ENCODE assay signal across 11 cellular contexts in the genomic region with DNA sequence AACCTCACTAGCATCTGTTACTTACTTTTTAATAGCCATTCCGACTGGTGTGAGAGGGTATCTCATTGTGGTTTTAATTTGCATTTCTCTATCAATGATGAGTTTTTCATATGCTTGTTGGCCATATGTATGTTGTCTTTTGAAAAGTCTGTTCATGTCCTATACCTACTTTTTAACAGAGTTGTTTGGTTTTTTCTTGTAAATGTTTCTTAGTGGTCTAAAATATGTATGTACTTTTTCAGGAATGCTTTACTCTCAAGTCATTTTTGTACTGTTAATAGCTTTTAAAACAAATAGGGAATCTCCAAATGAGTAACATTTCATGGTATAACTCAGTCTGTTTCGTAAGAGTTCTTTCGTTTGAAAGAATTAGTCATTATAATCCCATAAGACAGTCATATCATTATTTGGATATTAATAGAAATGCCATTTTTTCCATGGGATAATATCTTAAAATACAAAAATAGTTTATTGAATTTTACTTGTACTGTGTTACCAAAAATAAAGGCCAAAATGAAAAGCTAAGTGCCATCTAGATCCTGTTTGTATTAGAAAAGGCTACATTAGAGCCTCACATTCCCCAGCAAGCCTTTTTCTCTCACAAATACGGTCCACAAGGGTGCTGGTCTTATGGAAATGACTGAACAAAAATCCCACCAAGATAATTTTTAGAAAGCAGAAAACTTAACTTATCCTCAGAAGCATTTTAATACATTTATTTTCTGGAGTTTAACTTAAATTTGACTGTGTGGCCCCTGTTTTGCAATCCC.
A peak's percentile ranks its signal among the peaks of the same experiment; 100 is the strongest.
DNase-seq lines count a peak whose midpoint lies in the region; ATAC-seq, FAIRE-seq and TF ChIP-seq lines count a peak whose summit lies in the region.
"Had no signal": no experiment of that assay in that cellular context is flagged by ENCODE, and none has a peak within 500 bp of the region (broad histone marks: within the 10 kb centered on the region; RNA-seq: fewer than 3 reads in every experiment).

No MANE protein-coding gene starts in this region.

- RAD21 ChIA-PET in GM12878 (lab: Charles Lee; ENCODE audit: unreplicated experiment): interaction anchor here (0.6 kb wide), 2 partner anchors 14 to 165 kb away, joined by 3 read pairs; no protein-coding TSS in a partner anchor

- H3K9me2 ChIP-seq in GM23338 (ENCODE audit: insufficient read depth): no peaks in the 10 kb centered on the region; the same call in 1 of the 2 replicates

- H3K36me3 ChIP-seq in GM12878 (ENCODE audit: control insufficient read depth in 2 of 2, insufficient read depth in 2 of 2, low read length in 1 of 2): no peaks in the 10 kb centered on the region
- H3K36me3 ChIP-seq in GM23338 (ENCODE audit: insufficient read depth): no peaks in the 10 kb centered on the region
- H3K36me3 ChIP-seq: left lung, SJSA1 had no signal

- no TSS peak for BruUV-seq in GM12878 (replicated peaks; lab: Mats Ljungman, UMichigan)

- intact Hi-C loops in GM12878 (cut with micrococcal nuclease; ENCODE audit: unreplicated experiment): loop anchor here (10.0 kb wide), 2 partner anchors 57 to 237 kb away; no protein-coding TSS in a partner anchor

- ATAC-seq in GM19455 (IDR thresholded peaks at IDR 0.05; ENCODE audit: unreplicated experiment) (peak; percentile 82), HG03025 (IDR thresholded peaks at IDR 0.05; ENCODE audit: low FRiP score, unreplicated experiment) (peak; percentile 61), GM12878 (peak; percentile 85), GM23338 (no peak)
- ATAC-seq: left lung had no signal

- TF ChIP-seq POLR2A in GM12878 (IDR thresholded peaks at IDR 0.05; ENCODE audit: low read depth, low read length): no peak

- H3K79me2 ChIP-seq in GM12878 (ENCODE audit: control insufficient read depth, insufficient read depth, low read length) (no peaks in the 10 kb centered on the region), GM23338 (replicated peaks; ENCODE audit: insufficient read depth) (no peaks in the 10 kb centered on the region)

- no peaks in the 10 kb centered on the region for H3K4me1 Mint-ChIP-seq in GM23338

- no peak overlapping the region for H3K4me3 ChIP-seq in GM12878
- H3K4me3 ChIP-seq in GM23338: no peak overlapping the region
- H3K4me3 ChIP-seq: left lung, SJSA1 had no signal

- CTCF ChIA-PET in GM12878 (lab: Yijun Ruan, JAX): interaction anchor here (0.7 to 1.1 kb wide), 2 partner anchors 14 to 62 kb away, joined by 3 to 4 read pairs; no protein-coding TSS in a partner anchor

- no peak overlapping the region for H2AFZ ChIP-seq in GM12878 (ENCODE audit: control insufficient read depth, low read depth, low read length)
- no peak overlapping the region for H2AFZ ChIP-seq in GM23338

- H4K20me1 ChIP-seq in GM12878 (ENCODE audit: control insufficient read depth, insufficient read depth) (no peaks in the 10 kb centered on the region), GM23338 (replicated peaks; ENCODE audit: insufficient read depth) (no peaks in the 10 kb centered on the region)

- no peak overlapping the region for H3K4me3 Mint-ChIP-seq in GM23338

- TF ChIP-seq CTCF in GM12878 (IDR thresholded peaks at IDR 0.05 in 2 of 3, conservative IDR thresholded peaks at IDR 0.05 in 1 of 3; ENCODE audit: control insufficient read depth in 2 of 3, extremely low read depth in 1 of 3, insufficient read depth in 1 of 3, low read depth in 3 of 3, low read length in 3 of 3) (no peak), GM23338 (conservative IDR thresholded peaks at IDR 0.05; ENCODE audit: low read depth in 2 of 2) (no peak)

- no peaks in the 10 kb centered on the region for H3K36me3 Mint-ChIP-seq in GM23338 (ENCODE audit: low read depth)

- H3K9me3 ChIP-seq in GM12878 (replicated peaks; ENCODE audit: control insufficient read depth, insufficient read depth, low read length): no peaks in the 10 kb centered on the region; the same call in 1 of the 3 replicates
- H3K9me3 ChIP-seq: left lung, SJSA1 had no signal

- POLR2A ChIA-PET in GM12878 (lab: Charles Lee): interaction anchor here (0.6 kb wide), 1 partner anchor 35 kb away, joined by 8 read pairs; no protein-coding TSS in a partner anchor

- H3K27ac Mint-ChIP-seq in GM23338: no peak overlapping the region

- WGBS in GM12878 (ENCODE audit: insufficient coverage, insufficient replicate concordance, low lambda C conversion rate, missing lambda C conversion rate): 0% methylated on average over 4 of the region's 4 CpGs

- H3K4me2 ChIP-seq in GM12878 (ENCODE audit: control insufficient read depth, insufficient read depth) (peak overlapping the region; percentile 48), GM23338 (no peak overlapping the region)

- SMC1A ChIA-PET in GM12878 (lab: Charles Lee; ENCODE audit: uncharacterized antibody, unreplicated experiment): interaction anchor here (1.0 to 1.8 kb wide), 4 partner anchors 8 to 434 kb away, joined by 3 to 7 read pairs (median 4); no protein-coding TSS in a partner anchor

- FAIRE-seq in GM12878 (lab: Jason Lieb, UNC): peak; percentile 38

- peaks cover 1% of the 10 kb centered on the region for H3K27me3 Mint-ChIP-seq in GM23338 (ENCODE audit: insufficient read depth, low read depth, poor library complexity)

- DNase-seq in AG20443 (ENCODE audit: low spot score) (peak; percentile 8), GM12878 (ENCODE audit: low read depth, low spot score) (peak; percentile 34), GDM1 (lab: John Stamatoyannopoulos, UW) (no peak), GM23338 (ENCODE audit: low spot score) (no peak), activated gamma-delta T cell (lab: John Stamatoyannopoulos, UW) (no peak), HT-29 (ENCODE audit: low spot score) (no peak)
- DNase-seq: left lung, NCI-H1048 had no signal

- no peaks in the 10 kb centered on the region for H3F3A ChIP-seq in GM23338 (replicated peaks; ENCODE audit: low read depth)

- H3K27ac ChIP-seq in GM12878 (ENCODE audit: control insufficient read depth, insufficient read depth) (peak overlapping the region; percentile 48; the same call in 1 of the 2 replicates), GM23338 (ENCODE audit: low read depth) (no peak overlapping the region)
- H3K27ac ChIP-seq: left lung, SJSA1 had no signal

- H3K4me1 ChIP-seq in GM12878 (ENCODE audit: control insufficient read depth, insufficient read depth, low read length): peaks cover 7% of the 10 kb centered on the region
- no peaks in the 10 kb centered on the region for H3K4me1 ChIP-seq in GM23338 (ENCODE audit: insufficient read depth)
- H3K4me1 ChIP-seq: left lung, SJSA1 had no signal

- TF ChIP-seq RAD21 in GM12878 (IDR thresholded peaks at IDR 0.05; ENCODE audit: insufficient read depth, low read depth, low read length): 0 out of 2 replicates have a peak, but pooled peaks have one; percentile 10

- H3K9me3 Mint-ChIP-seq in GM23338: no peaks in the 10 kb centered on the region

- in situ Hi-C loops in GM12878 (cut with MboI): no loop called here

- H3K9ac ChIP-seq in GM12878 (ENCODE audit: control insufficient read depth, insufficient read depth, low read length): no peak overlapping the region

- H3K27me3 ChIP-seq in GM12878 (replicated peaks in 1 of 2; ENCODE audit: control insufficient read depth in 2 of 2, insufficient read depth in 2 of 2, low read length in 1 of 2) (no peaks in the 10 kb centered on the region), GM23338 (ENCODE audit: insufficient read depth) (no peaks in the 10 kb centered on the region)
- H3K27me3 ChIP-seq: left lung, SJSA1 had no signal

- peak; percentile 93 to 99 for TF ChIP-seq EP300 in GM12878 (IDR thresholded peaks at IDR 0.05; ENCODE audit: borderline replicate concordance in 1 of 2, control insufficient read depth in 1 of 2, low read depth in 2 of 2, low read length in 2 of 2)

TF ChIP-seq in GM12878, 131 proteins besides CTCF, POLR2A, EP300 and RAD21 (continues in another document):
- TF ChIP-seq TCF12 (IDR thresholded peaks at IDR 0.05; ENCODE audit: low read depth, low read length) (no peak), ESRRA (IDR thresholded peaks at IDR 0.05; ENCODE audit: low read length) (no peak), PAX8 (IDR thresholded peaks at IDR 0.05) (no peak), CREB1 (IDR thresholded peaks at IDR 0.05; ENCODE audit: low read depth) (peak; percentile 73; the same call in 1 of the 2 replicates)
- TF ChIP-seq, protein P1, sequence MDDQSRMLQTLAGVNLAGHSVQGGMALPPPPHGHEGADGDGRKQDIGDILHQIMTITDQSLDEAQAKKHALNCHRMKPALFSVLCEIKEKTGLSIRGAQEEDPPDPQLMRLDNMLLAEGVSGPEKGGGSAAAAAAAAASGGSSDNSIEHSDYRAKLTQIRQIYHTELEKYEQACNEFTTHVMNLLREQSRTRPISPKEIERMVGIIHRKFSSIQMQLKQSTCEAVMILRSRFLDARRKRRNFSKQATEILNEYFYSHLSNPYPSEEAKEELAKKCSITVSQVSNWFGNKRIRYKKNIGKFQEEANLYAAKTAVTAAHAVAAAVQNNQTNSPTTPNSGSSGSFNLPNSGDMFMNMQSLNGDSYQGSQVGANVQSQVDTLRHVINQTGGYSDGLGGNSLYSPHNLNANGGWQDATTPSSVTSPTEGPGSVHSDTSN (IDR thresholded peaks at IDR 0.05; ENCODE audit: insufficient replicate concordance, low read depth, low read length): no peak

TF ChIP-seq in GM23338, 12 proteins besides CTCF, POLR2A, EP300 and RAD21 (continues in another document):
- TF ChIP-seq EZH2phosphoT487 (IDR thresholded peaks at IDR 0.05; ENCODE audit: unreplicated experiment): no peak
- TF ChIP-seq, protein P2, sequence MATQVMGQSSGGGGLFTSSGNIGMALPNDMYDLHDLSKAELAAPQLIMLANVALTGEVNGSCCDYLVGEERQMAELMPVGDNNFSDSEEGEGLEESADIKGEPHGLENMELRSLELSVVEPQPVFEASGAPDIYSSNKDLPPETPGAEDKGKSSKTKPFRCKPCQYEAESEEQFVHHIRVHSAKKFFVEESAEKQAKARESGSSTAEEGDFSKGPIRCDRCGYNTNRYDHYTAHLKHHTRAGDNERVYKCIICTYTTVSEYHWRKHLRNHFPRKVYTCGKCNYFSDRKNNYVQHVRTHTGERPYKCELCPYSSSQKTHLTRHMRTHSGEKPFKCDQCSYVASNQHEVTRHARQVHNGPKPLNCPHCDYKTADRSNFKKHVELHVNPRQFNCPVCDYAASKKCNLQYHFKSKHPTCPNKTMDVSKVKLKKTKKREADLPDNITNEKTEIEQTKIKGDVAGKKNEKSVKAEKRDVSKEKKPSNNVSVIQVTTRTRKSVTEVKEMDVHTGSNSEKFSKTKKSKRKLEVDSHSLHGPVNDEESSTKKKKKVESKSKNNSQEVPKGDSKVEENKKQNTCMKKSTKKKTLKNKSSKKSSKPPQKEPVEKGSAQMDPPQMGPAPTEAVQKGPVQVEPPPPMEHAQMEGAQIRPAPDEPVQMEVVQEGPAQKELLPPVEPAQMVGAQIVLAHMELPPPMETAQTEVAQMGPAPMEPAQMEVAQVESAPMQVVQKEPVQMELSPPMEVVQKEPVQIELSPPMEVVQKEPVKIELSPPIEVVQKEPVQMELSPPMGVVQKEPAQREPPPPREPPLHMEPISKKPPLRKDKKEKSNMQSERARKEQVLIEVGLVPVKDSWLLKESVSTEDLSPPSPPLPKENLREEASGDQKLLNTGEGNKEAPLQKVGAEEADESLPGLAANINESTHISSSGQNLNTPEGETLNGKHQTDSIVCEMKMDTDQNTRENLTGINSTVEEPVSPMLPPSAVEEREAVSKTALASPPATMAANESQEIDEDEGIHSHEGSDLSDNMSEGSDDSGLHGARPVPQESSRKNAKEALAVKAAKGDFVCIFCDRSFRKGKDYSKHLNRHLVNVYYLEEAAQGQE (IDR thresholded peaks at IDR 0.05; ENCODE audit: unreplicated experiment): no peak
- TF ChIP-seq NANOG (IDR thresholded peaks at IDR 0.05; ENCODE audit: borderline replicate concordance): no peak

Comparison
In these comparisons a context has a peak if more than half of its experiments do, and no peak if none do; other contexts are left out.
1. DNase-seq: peak in AG20443 (single experiment) and GM12878 (single experiment); none in GDM1 (single experiment), GM23338 (single experiment), activated gamma-delta T cell (single experiment) and HT-29 (single experiment).